In the genomic region with DNA sequence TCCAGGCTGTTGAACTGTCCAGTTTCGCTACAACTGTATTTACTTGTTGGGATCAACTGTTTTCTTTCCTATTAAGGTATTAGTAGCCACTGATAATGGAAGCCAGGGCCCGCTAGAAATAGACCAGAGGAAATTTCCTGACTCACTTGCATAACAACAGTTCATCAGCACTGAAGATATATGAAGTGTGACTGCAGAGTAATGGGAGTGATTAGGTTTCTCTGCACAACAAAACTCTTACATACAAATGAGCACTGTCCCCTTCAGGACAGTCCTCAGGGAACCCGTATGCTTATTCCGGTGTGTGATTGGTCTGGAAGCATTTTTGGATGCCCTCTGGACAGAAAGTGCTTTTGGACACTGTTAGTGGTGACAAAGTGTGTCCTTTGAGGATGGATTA, we compare ENCODE assay signal across 31 cellular contexts. TPM values are rescaled to one million over a fixed set of nuclear protein-coding genes. Genes with fewer than 3 reads are reported as not detected.
"Had no signal": no experiment of that assay in that cellular context is flagged by ENCODE, and none has a peak within 500 bp of the region (broad histone marks: within the 10 kb centered on the region; RNA-seq: fewer than 3 reads in every experiment).

No MANE protein-coding gene starts in this region.

- H3K4me2 ChIP-seq: KMS-11 had no signal

- DNase-seq: activated CD4-positive, alpha-beta memory T cell treated with anti-CD3 and anti-CD28 coated beads, Interleukin-2, amount 10 ng/mL, durations not matched to agents 7 days and 5 days; activated CD4-positive, alpha-beta T cell treated with anti-CD3 and anti-CD28 coated beads for 1 hour; activated CD4-positive, alpha-beta T cell treated with anti-CD3 and anti-CD28 coated beads for 48 hours; activated CD4-positive, CD25-positive, alpha-beta regulatory T cell; activated CD8-positive, alpha-beta memory T cell treated with anti-CD3 and anti-CD28 coated beads for 24 hours; activated CD8-positive, alpha-beta memory T cell treated with anti-CD3 and anti-CD28 coated beads, Interleukin-2, amount 10 ng/mL, durations not matched to agents 7 days and 5 days; activated CD8-positive, alpha-beta memory T cell treated with anti-CD3 and anti-CD28 coated beads, Interleukin-2, amount 50 U/mL, for 48 hours; activated effector memory CD4-positive, alpha-beta T cell treated with Interleukin-2 at 50 U/mL for 16 hours; activated naive CD4-positive, alpha-beta T cell treated with anti-CD3 and anti-CD28 coated beads, Interleukin-2, amount 10 ng/mL, durations not matched to agents 7 days and 5 days; activated naive CD8-positive, alpha-beta T cell treated with anti-CD3 and anti-CD28 coated beads, Interleukin-2, amount 50 U/mL, for 24 hours; activated T-cell treated with anti-CD3 and anti-CD28 coated beads, Interleukin-2, amount 50 U/mL, for 48 hours; anterior cingulate cortex; MM.1S; NCI-H1092 treated with DMSO at 0.1 percent for 48 hours; NCI-H1417; NCI-H187 treated with DMSO at 0.1 percent for 48 hours; NCI-H2081; NCI-H345; NCI-H524 treated with DMSO at 0.1 percent for 48 hours; SHP77; SJCRH30; T1000; WERI-Rb-1 had no signal

- H3K36me3 ChIP-seq: SJCRH30, WERI-Rb-1 had no signal

- H3K4me3 ChIP-seq: SJCRH30, SK-N-MC had no signal

- H3K27me3 ChIP-seq: SJCRH30 had no signal

- H3K9me3 ChIP-seq: SJCRH30 had no signal

- H3K27ac ChIP-seq: KMS-11, SJCRH30, SK-N-MC, WERI-Rb-1 had no signal

- H3K4me1 ChIP-seq: SJCRH30 had no signal

- H3K9ac ChIP-seq: KMS-11 had no signal

RNA-seq across cellular contexts. Expression of a gene that starts 55.3 kb away (rescaled TPM):
- total RNA-seq: activated CD4-positive, alpha-beta memory T cell treated with anti-CD3 and anti-CD28 coated beads, Interleukin-2, amount 10 ng/mL, durations not matched to agents 7 days and 5 days; activated CD8-positive, alpha-beta memory T cell treated with anti-CD3 and anti-CD28 coated beads, Interleukin-2, amount 10 ng/mL, durations not matched to agents 7 days and 5 days; bronchial epithelial cell; LHCN-M2; NCI-H460; RPMI7951; T-helper 1 cell treated with Interleukin-12 subunit alpha and Interleukin-12 subunit beta and Interleukin-4 antibody, amounts not matched to agents 30 ng/mL and 1 ng/mL, for 36 hours; T-helper 2 cell treated with Interferon-gamma antibody and Interleukin-4, amounts not matched to agents 100 ng/mL and 5 ng/mL, for 36 hours had no signal
